In genomic region chr19:49014123-49014869, GRCh38 we compare ENCODE assay signal across 1 cellular context.
TF ChIP-seq lines count a peak whose summit lies in the region.

No MANE protein-coding gene starts in this region.

TF ChIP-seq in HEK293, 187 proteins besides CTCF, POLR2A, EP300 and RAD21 (continued from another document):
- TF ChIP-seq KLF17 (tag by site-specific recombination; IDR thresholded peaks at IDR 0.05): 0 out of 2 replicates have a peak, but pooled peaks have one; percentile 53
- TF ChIP-seq, protein P1, sequence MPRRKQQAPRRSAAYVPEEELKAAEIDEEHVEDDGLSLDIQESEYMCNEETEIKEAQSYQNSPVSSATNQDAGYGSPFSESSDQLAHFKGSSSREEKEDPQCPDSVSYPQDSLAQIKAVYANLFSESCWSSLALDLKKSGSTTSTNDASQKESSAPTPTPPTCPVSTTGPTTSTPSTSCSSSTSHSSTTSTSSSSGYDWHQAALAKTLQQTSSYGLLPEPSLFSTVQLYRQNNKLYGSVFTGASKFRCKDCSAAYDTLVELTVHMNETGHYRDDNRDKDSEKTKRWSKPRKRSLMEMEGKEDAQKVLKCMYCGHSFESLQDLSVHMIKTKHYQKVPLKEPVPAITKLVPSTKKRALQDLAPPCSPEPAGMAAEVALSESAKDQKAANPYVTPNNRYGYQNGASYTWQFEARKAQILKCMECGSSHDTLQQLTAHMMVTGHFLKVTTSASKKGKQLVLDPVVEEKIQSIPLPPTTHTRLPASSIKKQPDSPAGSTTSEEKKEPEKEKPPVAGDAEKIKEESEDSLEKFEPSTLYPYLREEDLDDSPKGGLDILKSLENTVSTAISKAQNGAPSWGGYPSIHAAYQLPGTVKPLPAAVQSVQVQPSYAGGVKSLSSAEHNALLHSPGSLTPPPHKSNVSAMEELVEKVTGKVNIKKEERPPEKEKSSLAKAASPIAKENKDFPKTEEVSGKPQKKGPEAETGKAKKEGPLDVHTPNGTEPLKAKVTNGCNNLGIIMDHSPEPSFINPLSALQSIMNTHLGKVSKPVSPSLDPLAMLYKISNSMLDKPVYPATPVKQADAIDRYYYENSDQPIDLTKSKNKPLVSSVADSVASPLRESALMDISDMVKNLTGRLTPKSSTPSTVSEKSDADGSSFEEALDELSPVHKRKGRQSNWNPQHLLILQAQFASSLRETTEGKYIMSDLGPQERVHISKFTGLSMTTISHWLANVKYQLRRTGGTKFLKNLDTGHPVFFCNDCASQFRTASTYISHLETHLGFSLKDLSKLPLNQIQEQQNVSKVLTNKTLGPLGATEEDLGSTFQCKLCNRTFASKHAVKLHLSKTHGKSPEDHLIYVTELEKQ (tag by site-specific recombination; IDR thresholded peaks at IDR 0.05; ENCODE audit: borderline replicate concordance): no peak
- no peak for TF ChIP-seq PRDM1 (tag by site-specific recombination; IDR thresholded peaks at IDR 0.05)
- 0 out of 2 replicates have a peak, but pooled peaks have one; percentile 15 for TF ChIP-seq EGR2 (tag by site-specific recombination; IDR thresholded peaks at IDR 0.05; ENCODE audit: low read depth)
- TF ChIP-seq KLF8 (tag by site-specific recombination; IDR thresholded peaks at IDR 0.05): 0 out of 2 replicates have a peak, but pooled peaks have one; percentile 10
- TF ChIP-seq ZNF280D (tag by site-specific recombination; IDR thresholded peaks at IDR 0.05): no peak
- TF ChIP-seq, protein P2, sequence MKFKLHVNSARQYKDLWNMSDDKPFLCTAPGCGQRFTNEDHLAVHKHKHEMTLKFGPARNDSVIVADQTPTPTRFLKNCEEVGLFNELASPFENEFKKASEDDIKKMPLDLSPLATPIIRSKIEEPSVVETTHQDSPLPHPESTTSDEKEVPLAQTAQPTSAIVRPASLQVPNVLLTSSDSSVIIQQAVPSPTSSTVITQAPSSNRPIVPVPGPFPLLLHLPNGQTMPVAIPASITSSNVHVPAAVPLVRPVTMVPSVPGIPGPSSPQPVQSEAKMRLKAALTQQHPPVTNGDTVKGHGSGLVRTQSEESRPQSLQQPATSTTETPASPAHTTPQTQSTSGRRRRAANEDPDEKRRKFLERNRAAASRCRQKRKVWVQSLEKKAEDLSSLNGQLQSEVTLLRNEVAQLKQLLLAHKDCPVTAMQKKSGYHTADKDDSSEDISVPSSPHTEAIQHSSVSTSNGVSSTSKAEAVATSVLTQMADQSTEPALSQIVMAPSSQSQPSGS (tag by site-specific recombination; IDR thresholded peaks at IDR 0.05; ENCODE audit: low read depth): peak; percentile 75
- peak; percentile 39 for TF ChIP-seq ZNF398 (tag by site-specific recombination; IDR thresholded peaks at IDR 0.05)
- no peak for TF ChIP-seq ZNF747 (tag by site-specific recombination; IDR thresholded peaks at IDR 0.05)
- peak; percentile 69 for TF ChIP-seq ZFHX2 (tag by site-specific recombination; conservative IDR thresholded peaks at IDR 0.05)
- TF ChIP-seq ZNF629 (tag by site-specific recombination; IDR thresholded peaks at IDR 0.05): peak; percentile 82
- peak; percentile 89 for TF ChIP-seq ZBTB21 (tag by site-specific recombination; IDR thresholded peaks at IDR 0.05)
- peak; percentile 64; the same call in 1 of the 2 replicates for TF ChIP-seq ZFP69B (tag by site-specific recombination; IDR thresholded peaks at IDR 0.05)
- TF ChIP-seq ZBTB20 (tag by site-specific recombination; IDR thresholded peaks at IDR 0.05): no peak
- TF ChIP-seq, protein P3, sequence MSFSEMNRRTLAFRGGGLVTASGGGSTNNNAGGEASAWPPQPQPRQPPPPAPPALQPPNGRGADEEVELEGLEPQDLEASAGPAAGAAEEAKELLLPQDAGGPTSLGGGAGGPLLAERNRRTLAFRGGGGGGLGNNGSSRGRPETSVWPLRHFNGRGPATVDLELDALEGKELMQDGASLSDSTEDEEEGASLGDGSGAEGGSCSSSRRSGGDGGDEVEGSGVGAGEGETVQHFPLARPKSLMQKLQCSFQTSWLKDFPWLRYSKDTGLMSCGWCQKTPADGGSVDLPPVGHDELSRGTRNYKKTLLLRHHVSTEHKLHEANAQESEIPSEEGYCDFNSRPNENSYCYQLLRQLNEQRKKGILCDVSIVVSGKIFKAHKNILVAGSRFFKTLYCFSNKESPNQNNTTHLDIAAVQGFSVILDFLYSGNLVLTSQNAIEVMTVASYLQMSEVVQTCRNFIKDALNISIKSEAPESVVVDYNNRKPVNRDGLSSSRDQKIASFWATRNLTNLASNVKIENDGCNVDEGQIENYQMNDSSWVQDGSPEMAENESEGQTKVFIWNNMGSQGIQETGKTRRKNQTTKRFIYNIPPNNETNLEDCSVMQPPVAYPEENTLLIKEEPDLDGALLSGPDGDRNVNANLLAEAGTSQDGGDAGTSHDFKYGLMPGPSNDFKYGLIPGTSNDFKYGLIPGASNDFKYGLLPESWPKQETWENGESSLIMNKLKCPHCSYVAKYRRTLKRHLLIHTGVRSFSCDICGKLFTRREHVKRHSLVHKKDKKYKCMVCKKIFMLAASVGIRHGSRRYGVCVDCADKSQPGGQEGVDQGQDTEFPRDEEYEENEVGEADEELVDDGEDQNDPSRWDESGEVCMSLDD (tag by site-specific recombination; IDR thresholded peaks at IDR 0.05): 0 out of 2 replicates have a peak, but pooled peaks have one; percentile 39
- peak; percentile 61 for TF ChIP-seq SP7 (tag by site-specific recombination; IDR thresholded peaks at IDR 0.05)
